In genomic region chr22:19840059-19840458, GRCh38 we compare ENCODE assay signal across 28 cellular contexts.
"Had no signal": no experiment of that assay in that cellular context is flagged by ENCODE, and none has a peak within 500 bp of the region (broad histone marks: within the 10 kb centered on the region; RNA-seq: fewer than 3 reads in every experiment).

No MANE protein-coding gene starts in this region.

- FAIRE-seq: endometrium, frontal cortex had no signal

- H3K27ac Mint-ChIP-seq: effector memory CD8-positive, alpha-beta T cell; mesothelial cell of epicardium; natural killer cell treated with Interleukin-12 subunit alpha and Interleukin-12 subunit beta and Interleukin-15 and Interleukin-18, amount 100 ng/mL, for 72 hours; stimulated activated effector memory CD8-positive, alpha-beta T cell treated with anti-CD3 and anti-CD28 coated beads, Interleukin-12 subunit alpha, Interleukin-12 subunit beta, amount 100 ng/mL, for 72 hours had no signal

- H3K4me3 ChIP-seq: mucosa of descending colon, neural progenitor cell, prostate gland, right atrium auricular region, sigmoid colon, stomach, thyroid gland had no signal

- H2AFZ ChIP-seq: neural progenitor cell had no signal

- H3K27me3 Mint-ChIP-seq: effector memory CD8-positive, alpha-beta T cell; naive B cell; natural killer cell treated with Interleukin-12 subunit alpha and Interleukin-12 subunit beta and Interleukin-15 and Interleukin-18, amount 100 ng/mL, for 72 hours had no signal

- H3K27ac ChIP-seq: neural progenitor cell, prostate gland, right atrium auricular region, sigmoid colon, stomach, thyroid gland had no signal

- H3K9ac ChIP-seq: neural progenitor cell had no signal

- ATAC-seq: effector memory CD8-positive, alpha-beta T cell; left colon; left ventricle myocardium superior; mucosa of descending colon; natural killer cell treated with Interleukin-12 subunit alpha and Interleukin-12 subunit beta and Interleukin-15 and Interleukin-18, amount 100 ng/mL, for 72 hours; stimulated activated effector memory CD8-positive, alpha-beta T cell treated with anti-CD3 and anti-CD28 coated beads, Interleukin-12 subunit alpha, Interleukin-12 subunit beta, amount 100 ng/mL, for 72 hours had no signal

- DNase-seq: cortex of kidney; effector memory CD8-positive, alpha-beta T cell; erythroblast; hypothalamus; immature natural killer cell; islet precursor cell; kidney glomerular epithelial cell; left colon; left ventricle myocardium superior; mesenchymal stem cell; mucosa of descending colon; naive B cell; nucleus accumbens; sigmoid colon; stimulated activated CD4-positive, alpha-beta T cell treated with anti-CD3 and anti-CD28 coated beads, Interleukin-2, amount 100 ng/mL, for 24 hours; stimulated activated CD4-positive, alpha-beta T cell treated with anti-CD3 and anti-CD28 coated beads, Interleukin-4, amount 100 ng/mL, for 24 hours; stimulated activated naive CD4-positive, alpha-beta T cell treated with Interleukin-2 at 50 U/mL for 16 hours; stomach; thyroid gland; trophoblast cell had no signal

- H3K36me3 ChIP-seq: neural progenitor cell, prostate gland, right atrium auricular region, sigmoid colon, stomach, thyroid gland had no signal

- H3K36me3 Mint-ChIP-seq: immature natural killer cell; mesothelial cell of epicardium; naive B cell; natural killer cell treated with Interleukin-12 subunit alpha and Interleukin-12 subunit beta and Interleukin-15 and Interleukin-18, amount 100 ng/mL, for 72 hours; neural progenitor cell; stimulated activated effector memory CD8-positive, alpha-beta T cell treated with anti-CD3 and anti-CD28 coated beads, Interleukin-12 subunit alpha, Interleukin-12 subunit beta, amount 100 ng/mL, for 72 hours had no signal

- H3K4me2 ChIP-seq: neural progenitor cell had no signal

- H3K27me3 ChIP-seq: neural progenitor cell, right atrium auricular region, sigmoid colon, stomach, thyroid gland had no signal

- H3K4me3 Mint-ChIP-seq: effector memory CD8-positive, alpha-beta T cell; immature natural killer cell; mesothelial cell of epicardium; naive B cell; natural killer cell treated with Interleukin-12 subunit alpha and Interleukin-12 subunit beta and Interleukin-15 and Interleukin-18, amount 100 ng/mL, for 72 hours; neural progenitor cell; stimulated activated effector memory CD8-positive, alpha-beta T cell treated with anti-CD3 and anti-CD28 coated beads, Interleukin-12 subunit alpha, Interleukin-12 subunit beta, amount 100 ng/mL, for 72 hours had no signal

- H3K9me3 Mint-ChIP-seq: effector memory CD8-positive, alpha-beta T cell; immature natural killer cell; mesothelial cell of epicardium; naive B cell; natural killer cell treated with Interleukin-12 subunit alpha and Interleukin-12 subunit beta and Interleukin-15 and Interleukin-18, amount 100 ng/mL, for 72 hours; neural progenitor cell; stimulated activated effector memory CD8-positive, alpha-beta T cell treated with anti-CD3 and anti-CD28 coated beads, Interleukin-12 subunit alpha, Interleukin-12 subunit beta, amount 100 ng/mL, for 72 hours had no signal

- H3K9me3 ChIP-seq: mucosa of descending colon, prostate gland, right atrium auricular region, sigmoid colon, stomach, thyroid gland had no signal
